ENCODE assay signal across 11 cellular contexts in genomic region chr1:168728452-168729404, GRCh38. TPM values are rescaled to one million over a fixed set of nuclear protein-coding genes. Genes with fewer than 3 reads are reported as not detected.
DNase-seq lines count a peak whose midpoint lies in the region; ATAC-seq and TF ChIP-seq lines count a peak whose summit lies in the region.
"Had no signal": no experiment of that assay in that cellular context is flagged by ENCODE, and none has a peak within 500 bp of the region (broad histone marks: within the 10 kb centered on the region; RNA-seq: fewer than 3 reads in every experiment).

DPT (minus strand) TSS chr1:168729206; CDS start chr1:168729174, 32 bp downstream.

- peak within 1 kb of the TSS; percentile 76 for H3K4me3 ChIP-seq in AG10803 (ENCODE audit: low read length)
- H3K4me3 ChIP-seq in ascending aorta, result peak within 1 kb of the TSS; percentile 39 to 49
- peak within 1 kb of the TSS; percentile 58 for H3K4me3 ChIP-seq in left ventricle myocardium inferior
- peak within 1 kb of the TSS in 2 of 4 donors; percentile 28 to 38 for H3K4me3 ChIP-seq in gastrocnemius medialis

- intact Hi-C loops in ascending aorta (cut with DNase I) (no loop called here), left ventricle myocardium inferior (cut with micrococcal nuclease) (no loop called here), gastrocnemius medialis (cut with DNase I; ENCODE audit: low total_unique reads) (loop anchor here (10.0 kb wide), 1 partner anchor 156 kb away; no protein-coding TSS in a partner anchor)

- H3K27ac ChIP-seq in ascending aorta, result peak within 1 kb of the TSS in 1 of 2 donors; percentile 49
- H3K27ac ChIP-seq in left ventricle myocardium inferior (replicated peaks), result peak within 1 kb of the TSS; percentile 61
- peak within 1 kb of the TSS; percentile 36 to 38 (median 38) for H3K27ac ChIP-seq in gastrocnemius medialis

- TF ChIP-seq CTCF in AG10803 (conservative IDR thresholded peaks at IDR 0.05; ENCODE audit: low read length) (no peak), ascending aorta (IDR thresholded peaks at IDR 0.05) (no peak), left ventricle myocardium inferior (IDR thresholded peaks at IDR 0.05; ENCODE audit: borderline replicate concordance) (no peak), gastrocnemius medialis (IDR thresholded peaks at IDR 0.05 in 4 of 5, conservative IDR thresholded peaks at IDR 0.05 in 1 of 5) (no peak)

- no peaks in the 10 kb centered on the region for H3K36me3 ChIP-seq in ascending aorta
- H3K36me3 ChIP-seq in left ventricle myocardium inferior, result no peaks in the 10 kb centered on the region
- H3K36me3 ChIP-seq in gastrocnemius medialis, result no peaks in the 10 kb centered on the region

- H3K27me3 ChIP-seq in ascending aorta (no peaks in the 10 kb centered on the region), left ventricle myocardium inferior (ENCODE audit: low read depth) (no peaks in the 10 kb centered on the region), gastrocnemius medialis (no peaks in the 10 kb centered on the region)

- peak in 1 of 2 donors; percentile 39 for TF ChIP-seq POLR2A in gastrocnemius medialis (IDR thresholded peaks at IDR 0.05)

- DNase-seq in AG10803 (ENCODE audit: low read depth), result peak; percentile 96
- peak in 1 of 2 donors; percentile 68 for DNase-seq in ascending aorta (ENCODE audit: low spot score in 2 of 2)
- DNase-seq in left ventricle myocardium inferior, result peak; percentile 61
- DNase-seq in gastrocnemius medialis, result peak in 1 of 2 donors; percentile 41
- DNase-seq in dermis blood vessel endothelial cell, result no peak
- DNase-seq in effector CD8-positive, alpha-beta T cell (lab: John Stamatoyannopoulos, UW), result no peak
- no peak for DNase-seq in LoVo (ENCODE audit: low spot score)
- DNase-seq in stimulated activated CD4-positive, alpha-beta T cell treated with anti-CD3 and anti-CD28 coated beads, Interleukin-2, amount 100 ng/mL, for 24 hours, result no peak
- DNase-seq: activated CD4-positive, alpha-beta T cell treated with anti-CD3 and anti-CD28 coated beads, Interleukin-2, amount 50 U/mL, for 4 hours; NCI-H187 had no signal

- peak; percentile 55 to 67 for ATAC-seq in gastrocnemius medialis

- no peaks in the 10 kb centered on the region for H3K4me1 ChIP-seq in ascending aorta
- H3K4me1 ChIP-seq in left ventricle myocardium inferior, result peaks cover 2% of the 10 kb centered on the region
- peaks cover 0 to 6% of the 10 kb centered on the region in 2 donors for H3K4me1 ChIP-seq in gastrocnemius medialis

- H3K9me3 ChIP-seq in ascending aorta, result no peaks in the 10 kb centered on the region
- no peaks in the 10 kb centered on the region for H3K9me3 ChIP-seq in left ventricle myocardium inferior (replicated peaks)
- no peaks in the 10 kb centered on the region for H3K9me3 ChIP-seq in gastrocnemius medialis

- in situ Hi-C loops in gastrocnemius medialis (cut with MboI; ENCODE audit: low sequenced_read_pairs in 4 of 4), result no loop called here

RNA-seq across cellular contexts. Expression of gene DPT, which starts in this region (rescaled TPM):
- total RNA-seq in ascending aorta, result 12.3 TPM
- total RNA-seq in left ventricle myocardium inferior, result 45.6 TPM
- 10 to 100 TPM; 12.6 to 21.8 (median 14.7) TPM for total RNA-seq in gastrocnemius medialis
- not detected in 2 replicates for total RNA-seq in dermis blood vessel endothelial cell
- total RNA-seq: myocyte had no signal

Comparison
In these comparisons a context has a peak if more than half of its experiments do, and no peak if none do; other contexts are left out.
1. RNA of gene DPT (total RNA-seq): 45.6 TPM in left ventricle myocardium inferior (single experiment), 12.6 to 21.8 TPM in gastrocnemius medialis and 12.3 TPM in ascending aorta (single experiment); not detected in dermis blood vessel endothelial cell; every median in the first group is over 10 times any median in the second.
2. DNase-seq: peak in AG10803 (single experiment) and left ventricle myocardium inferior (single experiment); none in dermis blood vessel endothelial cell (single experiment), effector CD8-positive, alpha-beta T cell (single experiment), LoVo (single experiment) and stimulated activated CD4-positive, alpha-beta T cell treated with anti-CD3 and anti-CD28 coated beads, Interleukin-2, amount 100 ng/mL, for 24 hours (0 of 2).